ENCODE assay signal across 8 cellular contexts in genomic region chr4:78059524-78059889, GRCh38. TPM values are rescaled to one million over a fixed set of nuclear protein-coding genes. Genes with fewer than 3 reads are reported as not detected.
DNase-seq lines count a peak whose midpoint lies in the region; ATAC-seq, FAIRE-seq and TF ChIP-seq lines count a peak whose summit lies in the region.

No MANE protein-coding gene starts in this region.

- H3K9me3 Mint-ChIP-seq in Calu3 (ENCODE audit: low read depth, unreplicated experiment): no peaks in the 10 kb centered on the region
- no peaks in the 10 kb centered on the region for H3K9me3 Mint-ChIP-seq in astrocyte (ENCODE audit: unreplicated experiment)

- H3K4me1 Mint-ChIP-seq in Calu3 (ENCODE audit: low read depth, unreplicated experiment) (no peaks in the 10 kb centered on the region), astrocyte (ENCODE audit: low read depth, unreplicated experiment) (no peaks in the 10 kb centered on the region)

- peak; percentile 51 to 59 (median 53) for ATAC-seq in psoas muscle
- ATAC-seq in HG02884 (IDR thresholded peaks at IDR 0.05; ENCODE audit: unreplicated experiment): no peak

- peak overlapping the region; percentile 94 for H2AFZ ChIP-seq in astrocyte (ENCODE audit: low read depth, low read length)

- H3K27me3 ChIP-seq in astrocyte (ENCODE audit: insufficient read depth, low read length): peaks cover 2% of the 10 kb centered on the region
- H3K27me3 ChIP-seq in right atrium auricular region: no peaks in the 10 kb centered on the region
- H3K27me3 ChIP-seq in psoas muscle (ENCODE audit: insufficient read depth in 3 of 3, low read length in 2 of 3): no peaks in the 10 kb centered on the region

- CTCF ChIA-PET in Calu3 (lab: Charles Lee): interaction anchor here (0.6 to 1.9 kb wide), 24 partner anchors 21 to 521 kb away, joined by 3 to 16 read pairs (median 3); no protein-coding TSS in a partner anchor

- H3K4me3 Mint-ChIP-seq in Calu3 (ENCODE audit: low read depth, unreplicated experiment) (peak overlapping the region; percentile 88), astrocyte (ENCODE audit: unreplicated experiment) (peak overlapping the region; percentile 91)

- H3K36me3 Mint-ChIP-seq in Calu3 (ENCODE audit: insufficient read depth, unreplicated experiment) (peaks cover 35% of the 10 kb centered on the region), astrocyte (ENCODE audit: low read depth, unreplicated experiment) (no peaks in the 10 kb centered on the region)

- H3K4me1 ChIP-seq in astrocyte (ENCODE audit: insufficient read depth, low read length) (peaks cover 29% of the 10 kb centered on the region), right atrium auricular region (peaks cover 0 to 35% of the 10 kb centered on the region in 2 donors), psoas muscle (peaks cover 4% of the 10 kb centered on the region)

- no TSS peak for BruUV-seq in Calu3 (replicated peaks; lab: Mats Ljungman, UMichigan)

- whole genome bisulfite sequencing in psoas muscle, 3 donors: 6 to 14% (median 8%) methylated on average over 7 of the region's 7 CpGs

- H3K4me2 ChIP-seq in astrocyte (ENCODE audit: low read length): peak overlapping the region; percentile 97

- intact Hi-C loops in Calu3 (cut with micrococcal nuclease; ENCODE audit: unreplicated experiment): loop anchor here (2.0 to 10.0 kb wide), 5 partner anchors 65 to 473 kb away; no protein-coding TSS in a partner anchor
- intact Hi-C loops in psoas muscle (cut with DNase I): loop anchor here in 1 of 2 donors (5.0 kb wide), 2 partner anchors 318 to 458 kb away; no protein-coding TSS in a partner anchor

- H3K36me3 ChIP-seq in astrocyte (ENCODE audit: insufficient read depth, low read length) (no peaks in the 10 kb centered on the region), right atrium auricular region (no peaks in the 10 kb centered on the region), psoas muscle (ENCODE audit: insufficient read depth in 1 of 2, low read depth in 1 of 2) (no peaks in the 10 kb centered on the region)

- no peak for FAIRE-seq in astrocyte (lab: Jason Lieb, UNC)

- DNase-seq in Calu3 (peak; percentile 69), HPDE6-E6E7 (ENCODE audit: extremely low spot score) (peak; percentile 66), NCI-H774 (lab: John Stamatoyannopoulos, UW) (peak; percentile 76), astrocyte (ENCODE audit: low read depth) (peak; percentile 64), right atrium auricular region (ENCODE audit: low spot score) (peak; percentile 66), psoas muscle (peak; percentile 19 to 65), cerebellar nuclear complex (lab: John Stamatoyannopoulos, UW) (no peak)

- no peaks in the 10 kb centered on the region for H3K79me2 ChIP-seq in astrocyte (ENCODE audit: insufficient read depth, low read length)

- H3K27me3 Mint-ChIP-seq in Calu3 (ENCODE audit: unreplicated experiment): no peaks in the 10 kb centered on the region
- peaks cover 7% of the 10 kb centered on the region for H3K27me3 Mint-ChIP-seq in astrocyte (ENCODE audit: low read depth, unreplicated experiment)

- H3K9ac ChIP-seq in astrocyte (ENCODE audit: low read length): peak overlapping the region; percentile 72

- TF ChIP-seq CTCF in Calu3 (IDR thresholded peaks at IDR 0.05; ENCODE audit: unreplicated experiment) (peak; percentile 44), astrocyte (IDR thresholded peaks at IDR 0.05; ENCODE audit: insufficient read depth, low read depth, low read length) (peak; percentile 54), right atrium auricular region (IDR thresholded peaks at IDR 0.05) (peak; percentile 59 to 66), psoas muscle (IDR thresholded peaks at IDR 0.05) (peak; percentile 57)

- no peaks in the 10 kb centered on the region for H4K20me1 ChIP-seq in astrocyte (ENCODE audit: insufficient read depth, low read length)

- H3K27ac ChIP-seq in astrocyte (ENCODE audit: low read depth, low read length): no peak overlapping the region
- peak overlapping the region; percentile 83 to 94 for H3K27ac ChIP-seq in right atrium auricular region
- H3K27ac ChIP-seq in psoas muscle: peak overlapping the region; percentile 77

- H3K27ac Mint-ChIP-seq in Calu3 (ENCODE audit: unreplicated experiment): no peak overlapping the region
- peak overlapping the region; percentile 5 for H3K27ac Mint-ChIP-seq in astrocyte (ENCODE audit: unreplicated experiment)

- peak overlapping the region; percentile 64 for H3K4me3 ChIP-seq in astrocyte (ENCODE audit: insufficient read depth, low read depth, low read length)
- H3K4me3 ChIP-seq in right atrium auricular region: peak overlapping the region; percentile 60 to 66
- peak overlapping the region; percentile 84 for H3K4me3 ChIP-seq in psoas muscle

- H3K9me3 ChIP-seq in astrocyte (ENCODE audit: insufficient read depth, low read depth, low read length) (no peaks in the 10 kb centered on the region), right atrium auricular region (no peaks in the 10 kb centered on the region), psoas muscle (no peaks in the 10 kb centered on the region)

RNA-seq across cellular contexts. Expression of gene FRAS1, which starts 2.4 kb away (rescaled TPM):
- total RNA-seq in Calu3 (2022) (24.1 and 29.4 TPM in 2 replicates), astrocyte (20.5 and 24.6 TPM in 2 replicates), right atrium auricular region (10 to 100 TPM in 1 of 2 donors, 1 to 10 TPM in 1; 5.8 to 12.9 TPM), psoas muscle (1 to 10 TPM in 2 of 4 donors, under 1 TPM in 2; 0.42 to 3.0 (median 1.3) TPM)
- under 1 TPM; 0.08 to 0.32 (median 0.13) TPM for polyA plus RNA-seq in psoas muscle

Comparison
In these comparisons a context has a peak if more than half of its experiments do, and no peak if none do; other contexts are left out.
1. DNase-seq: peak in Calu3 (single experiment), HPDE6-E6E7 (single experiment), NCI-H774 (single experiment), astrocyte (single experiment), right atrium auricular region (single experiment) and psoas muscle (2 of 2); none in cerebellar nuclear complex (0 of 2).
2. Peak in every context shown above with its lines, with median percentiles within 50 percentile points of each other: CTCF ChIP-seq and H3K4me3 ChIP-seq.